Comparison of ENCODE assay signal across 14 cellular contexts in the genomic region with DNA sequence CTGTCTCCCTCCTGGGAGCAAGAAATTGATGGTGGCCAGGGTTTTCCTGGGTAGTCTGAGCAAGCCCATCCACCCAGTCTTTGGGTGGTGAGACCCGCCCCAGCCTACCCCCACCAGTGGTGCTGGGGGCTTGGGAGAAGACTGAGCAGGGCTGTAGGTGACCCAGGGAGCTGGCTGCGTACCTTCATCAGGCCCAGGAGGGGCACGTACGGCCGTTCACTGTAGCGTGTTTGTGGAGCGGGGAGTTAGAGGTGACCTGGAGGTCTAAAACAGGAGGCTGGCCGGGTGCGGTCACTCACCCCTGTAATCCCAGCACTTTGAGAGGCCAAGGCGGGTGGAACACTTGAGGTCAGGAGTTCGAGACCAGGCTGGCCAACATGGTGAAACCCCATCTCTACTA. TPM values are rescaled to one million over a fixed set of nuclear protein-coding genes. Genes with fewer than 3 reads are reported as not detected.
DNase-seq lines count a peak whose midpoint lies in the region; ATAC-seq, FAIRE-seq and TF ChIP-seq lines count a peak whose summit lies in the region.
"Had no signal": no experiment of that assay in that cellular context is flagged by ENCODE, and none has a peak within 500 bp of the region (broad histone marks: within the 10 kb centered on the region; RNA-seq: fewer than 3 reads in every experiment).

No MANE protein-coding gene starts in this region.

- no peak overlapping the region for H2BK15ac ChIP-seq in mesenchymal stem cell (ENCODE audit: low read depth, poor library complexity, severe bottlenecking)

- H2BK5ac ChIP-seq in mesenchymal stem cell (ENCODE audit: low read depth, low read length, poor library complexity, severe bottlenecking), result no peak overlapping the region

- POLR2A ChIA-PET in HepG2 (lab: Yijun Ruan, JAX), result no interaction called here

- no peak for TF ChIP-seq POLR2A in HepG2 (IDR thresholded peaks at IDR 0.05; ENCODE audit: insufficient read depth in 1 of 2, low read depth in 2 of 2, low read length in 2 of 2)

- DNase-seq in ascending aorta (ENCODE audit: low spot score in 2 of 2), result no peak
- no peak for DNase-seq in mesenchymal stem cell
- DNase-seq in thoracic aorta (ENCODE audit: low spot score), result no peak
- DNase-seq in omental fat pad (ENCODE audit: low spot score), result no peak
- DNase-seq in HepG2 (ENCODE audit: low spot score), result no peak
- no peak for DNase-seq in NCI-H1105 treated with DMSO at 0.1 percent for 48 hours (lab: John Stamatoyannopoulos, UW)
- DNase-seq: BE2C; CD4-positive, alpha-beta memory T cell; DMS79; GOT3; H9 had no signal

- TF ChIP-seq EP300 in HepG2 (IDR thresholded peaks at IDR 0.05; ENCODE audit: low read depth in 2 of 2, low read length in 2 of 2) (no peak), HepG2 (CRISPR knock-in tag; IDR thresholded peaks at IDR 0.05; ENCODE audit: borderline replicate concordance) (no peak)

- no peaks in the 10 kb centered on the region for H3K79me2 ChIP-seq in HepG2 (ENCODE audit: insufficient read depth, low read length)

- no peak for TF ChIP-seq CTCF in ascending aorta (IDR thresholded peaks at IDR 0.05)
- TF ChIP-seq CTCF in thoracic aorta (IDR thresholded peaks at IDR 0.05), result no peak
- no peak for TF ChIP-seq CTCF in omental fat pad (IDR thresholded peaks at IDR 0.05)
- TF ChIP-seq CTCF in HepG2 (CRISPR knock-in tag; IDR thresholded peaks at IDR 0.05), result no peak

- no peak overlapping the region for H2BK12ac ChIP-seq in mesenchymal stem cell (ENCODE audit: low read length in 2 of 2)

- CTCF ChIA-PET in HepG2 (lab: Yijun Ruan, JAX; ENCODE audit: low intra/inter-chr PET ratio, low total read pairs), result no interaction called here

- H3K9me3 ChIP-seq in ascending aorta (no peaks in the 10 kb centered on the region), mesenchymal stem cell (ENCODE audit: control insufficient read depth, low read length) (no peaks in the 10 kb centered on the region), thoracic aorta (no peaks in the 10 kb centered on the region), HepG2 (ENCODE audit: low read length) (no peaks in the 10 kb centered on the region)
- H3K9me3 ChIP-seq: A549, BE2C had no signal

- H4K8ac ChIP-seq in mesenchymal stem cell (ENCODE audit: low read length), result peak overlapping the region; percentile 19

- H3K4ac ChIP-seq in mesenchymal stem cell (ENCODE audit: low read depth in 1 of 2, low read length in 2 of 2), result peak overlapping the region in 1 of 2 experiments; percentile 54

- H4K20me1 ChIP-seq in HepG2 (ENCODE audit: insufficient read depth, low read length), result peaks cover 3% of the 10 kb centered on the region

- H3K9ac ChIP-seq in mesenchymal stem cell (ENCODE audit: low read length), result no peak overlapping the region
- no peak overlapping the region for H3K9ac ChIP-seq in HepG2 (ENCODE audit: insufficient read depth, low read depth, low read length)

- no peak for ATAC-seq in thoracic aorta (ENCODE audit: insufficient number of reproducible peaks, low FRiP score, low read depth)
- ATAC-seq in omental fat pad (ENCODE audit: low FRiP score), result no peak
- no peak for ATAC-seq in HepG2
- ATAC-seq: A549 had no signal

- no peak for TF ChIP-seq RAD21 in HepG2 (CRISPR knock-in tag; IDR thresholded peaks at IDR 0.05)

- no TSS peak for BruUV-seq in HepG2 (replicated peaks; lab: Mats Ljungman, UMichigan)

- H3K14ac ChIP-seq in mesenchymal stem cell (ENCODE audit: low read length in 2 of 2), result no peak overlapping the region

- H3K27me3 ChIP-seq in ascending aorta (no peaks in the 10 kb centered on the region), mesenchymal stem cell (ENCODE audit: control insufficient read depth in 1 of 2, insufficient read depth in 1 of 2, low read length in 2 of 2) (no peaks in the 10 kb centered on the region), thoracic aorta (replicated peaks; ENCODE audit: insufficient read depth) (no peaks in the 10 kb centered on the region), HepG2 (ENCODE audit: control insufficient read depth in 1 of 2, insufficient read depth in 2 of 2, low read length in 2 of 2) (peaks cover 4 to 21% of the 10 kb centered on the region in 2 experiments; a peak in 3 of 5 replicates)
- H3K27me3 ChIP-seq: BE2C had no signal

- H3K4me1 ChIP-seq in ascending aorta, result peaks cover 30 to 75% of the 10 kb centered on the region in 2 donors
- peaks cover 76% of the 10 kb centered on the region for H3K4me1 ChIP-seq in mesenchymal stem cell (ENCODE audit: control insufficient read depth, insufficient read depth, low read depth, low read length)
- H3K4me1 ChIP-seq in thoracic aorta (ENCODE audit: control insufficient read depth in 1 of 2, low read depth in 2 of 2), result peaks cover 63 to 86% of the 10 kb centered on the region in 2 donors
- peaks cover 15% of the 10 kb centered on the region for H3K4me1 ChIP-seq in HepG2 (ENCODE audit: insufficient read depth, low read length)

- intact Hi-C loops in ascending aorta (cut with DNase I) (no loop called here), HepG2 (cut with micrococcal nuclease; ENCODE audit: unreplicated experiment) (no loop called here)

- H3K36me3 ChIP-seq in ascending aorta (peaks cover 0 to 5% of the 10 kb centered on the region in 2 donors), mesenchymal stem cell (ENCODE audit: control insufficient read depth in 1 of 2, insufficient read depth in 2 of 2, low read depth in 1 of 2, low read length in 2 of 2) (peaks cover 33 to 41% of the 10 kb centered on the region in 2 experiments), thoracic aorta (no peaks in the 10 kb centered on the region), HepG2 (replicated peaks in 1 of 2; ENCODE audit: control insufficient read depth in 1 of 2, insufficient read depth in 2 of 2, low read length in 2 of 2) (no peaks in the 10 kb centered on the region)
- H3K36me3 ChIP-seq: BE2C had no signal

- no peak overlapping the region for H2BK120ac ChIP-seq in mesenchymal stem cell (ENCODE audit: low read depth, low read length)

- in situ Hi-C loops in HepG2 (cut with HindIII; ENCODE audit: extremely low pct_ligation_motif_present, low pct_unique_long_range_greater_than_20kb), result no loop called here

- peaks cover 24% of the 10 kb centered on the region for H3K79me1 ChIP-seq in mesenchymal stem cell (replicated peaks; ENCODE audit: low read length, poor library complexity, severe bottlenecking)

- H3K27ac ChIP-seq in ascending aorta (peak overlapping the region; percentile 77 to 84), mesenchymal stem cell (ENCODE audit: low read length, poor library complexity, severe bottlenecking) (no peak overlapping the region), thoracic aorta (peak overlapping the region; percentile 84 to 88), HepG2 (ENCODE audit: extremely low read length, insufficient read depth, low read length) (no peak overlapping the region)
- H3K27ac ChIP-seq: A549, C4-2B had no signal

- no peak overlapping the region for H2AFZ ChIP-seq in mesenchymal stem cell (ENCODE audit: low read depth, low read length)
- H2AFZ ChIP-seq in HepG2 (ENCODE audit: low read length), result no peak overlapping the region

- WGBS in mesenchymal stem cell, result 97% methylated on average over 10 of the region's 11 CpGs
- 62% methylated on average over 10 of the region's 11 CpGs for WGBS in HepG2 (ENCODE audit: low lambda C conversion rate)

- no peak overlapping the region for H3K23ac ChIP-seq in mesenchymal stem cell (ENCODE audit: low read length in 2 of 2)

- H4K91ac ChIP-seq in mesenchymal stem cell (ENCODE audit: low read length), result no peak overlapping the region

- peak overlapping the region; percentile 18 for H2AK5ac ChIP-seq in mesenchymal stem cell (ENCODE audit: low read length, severe bottlenecking)

- FAIRE-seq in HepG2 (lab: Jason Lieb, UNC), result no peak
- FAIRE-seq: A549, GM12891 had no signal

- H3K4me2 ChIP-seq in mesenchymal stem cell (ENCODE audit: low read length, poor library complexity, severe bottlenecking), result no peak overlapping the region
- no peak overlapping the region for H3K4me2 ChIP-seq in HepG2 (ENCODE audit: low read depth, low read length)
- H3K4me2 ChIP-seq: A549 had no signal

- H3K18ac ChIP-seq in mesenchymal stem cell (ENCODE audit: low read depth in 1 of 2, low read length in 2 of 2), result peak overlapping the region in 1 of 2 experiments; percentile 28

- H3K4me3 ChIP-seq in ascending aorta, result no peak overlapping the region
- H3K4me3 ChIP-seq in mesenchymal stem cell (ENCODE audit: insufficient read depth in 1 of 2, low read depth in 1 of 2, low read length in 2 of 2), result no peak overlapping the region
- no peak overlapping the region for H3K4me3 ChIP-seq in thoracic aorta
- H3K4me3 ChIP-seq in HepG2 (replicated peaks in 1 of 3; ENCODE audit: insufficient read depth in 1 of 3, low read depth in 2 of 3, low read length in 3 of 3), result no peak overlapping the region
- H3K4me3 ChIP-seq: A549 had no signal

RNA-seq across cellular contexts. Expression of a gene that starts 11.5 kb away (rescaled TPM):
- total RNA-seq in ascending aorta, result 260 TPM
- 187 TPM for polyA plus RNA-seq in mesenchymal stem cell (2013, experiment 1 of 2)
- 181 TPM for polyA plus RNA-seq in mesenchymal stem cell (2013, experiment 2 of 2)
- total RNA-seq in thoracic aorta, result 100 to 1,000 TPM; 164 to 321 TPM
- 10 to 100 TPM in 1 of 4 donors, 1 to 10 TPM in 3; 6.2 to 12.9 (median 8.6) TPM for total RNA-seq in omental fat pad
- total RNA-seq in HepG2 (2016; rRNA removed; fragmentation: Illumina TruSeq; extraction: Trizol), result 0.51 TPM in 1 of 2 replicates, not detected in the other
- 0.10 TPM in 1 of 2 replicates, not detected in the other for total RNA-seq in HepG2 (2016; cell fraction: cytosol; rRNA removed; fragmentation: Illumina TruSeq; extraction: Trizol; ENCODE audit: low read depth)
- total RNA-seq in HepG2 (2016; cell fraction: insoluble cytoplasmic fraction; rRNA removed; fragmentation: Illumina TruSeq; extraction: Trizol), result 0.30 and 0.40 TPM in 2 replicates
- total RNA-seq in HepG2 (2016; cell fraction: membrane; rRNA removed; fragmentation: Illumina TruSeq; extraction: Trizol), result 0.46 and 0.69 TPM in 2 replicates
- 0.47 TPM in 1 of 2 replicates, not detected in the other for total RNA-seq in HepG2 (2016; cell fraction: nucleus; rRNA removed; fragmentation: Illumina TruSeq; extraction: Trizol)
- polyA plus RNA-seq in HepG2 (2011; rRNA removed), result 0.16 and 1.3 TPM in 2 replicates
- polyA plus RNA-seq in HepG2 (2011; cell fraction: cytosol; rRNA removed), result 0.58 and 0.69 TPM in 2 replicates
- 0.35 and 0.80 TPM in 2 replicates for polyA plus RNA-seq in HepG2 (2011; cell fraction: nucleus; rRNA removed)
- polyA plus RNA-seq in HepG2 (2012), result not detected in 2 replicates
- 0.31 and 0.33 TPM in 2 replicates for polyA plus RNA-seq in HepG2 (2016; cell fraction: cytosol; fragmentation: Illumina TruSeq; extraction: Trizol; ENCODE audit: low read depth)
- 0.39 TPM in 1 of 2 replicates, not detected in the other for polyA plus RNA-seq in HepG2 (2016; cell fraction: insoluble cytoplasmic fraction; fragmentation: Illumina TruSeq; extraction: Trizol; ENCODE audit: low read depth)
- polyA plus RNA-seq in HepG2 (2016; cell fraction: membrane; fragmentation: Illumina TruSeq; extraction: Trizol; ENCODE audit: low read depth), result 0.41 and 0.76 TPM in 2 replicates
- 0.92 and 1.1 TPM in 2 replicates for polyA plus RNA-seq in HepG2 (2016; cell fraction: nucleus; fragmentation: Illumina TruSeq; extraction: Trizol; ENCODE audit: insufficient read depth, low read depth)
- 0.30 and 1.4 TPM in 2 replicates for polyA minus RNA-seq in HepG2 (2011; rRNA and poly(A)+ RNA removed; ENCODE audit: low replicate concordance)
- polyA minus RNA-seq in HepG2 (2011; cell fraction: cytosol; rRNA and poly(A)+ RNA removed), result 0.26 TPM in 1 of 2 replicates, not detected in the other
- polyA minus RNA-seq in HepG2 (2011; cell fraction: nucleus; rRNA and poly(A)+ RNA removed), result 0.39 TPM in 1 of 2 replicates, not detected in the other

RNA-seq across cellular contexts. Expression of a gene that starts 54.4 kb away (rescaled TPM):
- total RNA-seq in ascending aorta (15.3 TPM), thoracic aorta (10 to 100 TPM; 23.6 to 37.9 TPM), omental fat pad (10 to 100 TPM in 3 of 4 donors, 1 to 10 TPM in 1; 9.8 to 24.0 (median 15.9) TPM), HepG2 (2016; rRNA removed; fragmentation: Illumina TruSeq; extraction: Trizol) (2.7 and 3.7 TPM in 2 replicates)
- 7.8 TPM for polyA plus RNA-seq in mesenchymal stem cell (2013, experiment 1 of 2)
- polyA plus RNA-seq in mesenchymal stem cell (2013, experiment 2 of 2), result 8.5 TPM
- 1.0 and 1.5 TPM in 2 replicates for total RNA-seq in HepG2 (2016; cell fraction: cytosol; rRNA removed; fragmentation: Illumina TruSeq; extraction: Trizol; ENCODE audit: low read depth)
- total RNA-seq in HepG2 (2016; cell fraction: insoluble cytoplasmic fraction; rRNA removed; fragmentation: Illumina TruSeq; extraction: Trizol), result 2.2 and 4.1 TPM in 2 replicates
- total RNA-seq in HepG2 (2016; cell fraction: membrane; rRNA removed; fragmentation: Illumina TruSeq; extraction: Trizol), result 2.5 TPM in 2 replicates
- total RNA-seq in HepG2 (2016; cell fraction: nucleus; rRNA removed; fragmentation: Illumina TruSeq; extraction: Trizol), result 2.7 and 3.7 TPM in 2 replicates
- 3.5 TPM in 2 replicates for polyA plus RNA-seq in HepG2 (2011; rRNA removed)
- polyA plus RNA-seq in HepG2 (2011; cell fraction: cytosol; rRNA removed), result 2.4 and 3.4 TPM in 2 replicates
- 4.3 and 5.5 TPM in 2 replicates for polyA plus RNA-seq in HepG2 (2011; cell fraction: nucleus; rRNA removed)
- polyA plus RNA-seq in HepG2 (2012), result 1.7 and 2.1 TPM in 2 replicates
- polyA plus RNA-seq in HepG2 (2016; cell fraction: cytosol; fragmentation: Illumina TruSeq; extraction: Trizol; ENCODE audit: low read depth), result 0.77 and 1.3 TPM in 2 replicates
- 1.5 and 1.6 TPM in 2 replicates for polyA plus RNA-seq in HepG2 (2016; cell fraction: insoluble cytoplasmic fraction; fragmentation: Illumina TruSeq; extraction: Trizol; ENCODE audit: low read depth)
- 1.4 and 1.5 TPM in 2 replicates for polyA plus RNA-seq in HepG2 (2016; cell fraction: membrane; fragmentation: Illumina TruSeq; extraction: Trizol; ENCODE audit: low read depth)
- 5.6 and 5.8 TPM in 2 replicates for polyA plus RNA-seq in HepG2 (2016; cell fraction: nucleus; fragmentation: Illumina TruSeq; extraction: Trizol; ENCODE audit: insufficient read depth, low read depth)
- 4.1 and 6.9 TPM in 2 replicates for polyA minus RNA-seq in HepG2 (2011; rRNA and poly(A)+ RNA removed; ENCODE audit: low replicate concordance)
- 1.6 and 1.8 TPM in 2 replicates for polyA minus RNA-seq in HepG2 (2011; cell fraction: cytosol; rRNA and poly(A)+ RNA removed)
- 1.9 and 2.9 TPM in 2 replicates for polyA minus RNA-seq in HepG2 (2011; cell fraction: nucleus; rRNA and poly(A)+ RNA removed)

RNA-seq across cellular contexts. Expression of a gene that starts 56.8 kb away (rescaled TPM):
- total RNA-seq in ascending aorta (227 TPM), thoracic aorta (100 to 1,000 TPM in 1 of 2 donors, 10 to 100 TPM in 1; 77.2 to 138 TPM), omental fat pad (100 to 1,000 TPM in 2 of 4 donors, 10 to 100 TPM in 2; 39.3 to 172 (median 86.5) TPM), HepG2 (2016; rRNA removed; fragmentation: Illumina TruSeq; extraction: Trizol) (2.9 and 3.9 TPM in 2 replicates)
- 49.0 TPM for polyA plus RNA-seq in mesenchymal stem cell (2013, experiment 1 of 2)
- 51.3 TPM for polyA plus RNA-seq in mesenchymal stem cell (2013, experiment 2 of 2)
- total RNA-seq in HepG2 (2016; cell fraction: cytosol; rRNA removed; fragmentation: Illumina TruSeq; extraction: Trizol; ENCODE audit: low read depth), result 1.4 and 1.8 TPM in 2 replicates
- 3.0 and 4.3 TPM in 2 replicates for total RNA-seq in HepG2 (2016; cell fraction: insoluble cytoplasmic fraction; rRNA removed; fragmentation: Illumina TruSeq; extraction: Trizol)
- 2.4 and 2.6 TPM in 2 replicates for total RNA-seq in HepG2 (2016; cell fraction: membrane; rRNA removed; fragmentation: Illumina TruSeq; extraction: Trizol)
- 5.4 and 6.2 TPM in 2 replicates for total RNA-seq in HepG2 (2016; cell fraction: nucleus; rRNA removed; fragmentation: Illumina TruSeq; extraction: Trizol)
- polyA plus RNA-seq in HepG2 (2011; rRNA removed), result 2.9 and 3.9 TPM in 2 replicates
- polyA plus RNA-seq in HepG2 (2011; cell fraction: cytosol; rRNA removed), result 1.5 and 2.7 TPM in 2 replicates
- 16.7 and 19.0 TPM in 2 replicates for polyA plus RNA-seq in HepG2 (2011; cell fraction: nucleus; rRNA removed)
- polyA plus RNA-seq in HepG2 (2012), result 8.7 and 10.3 TPM in 2 replicates
- polyA plus RNA-seq in HepG2 (2016; cell fraction: cytosol; fragmentation: Illumina TruSeq; extraction: Trizol; ENCODE audit: low read depth), result 1.5 and 1.7 TPM in 2 replicates
- 6.6 and 9.3 TPM in 2 replicates for polyA plus RNA-seq in HepG2 (2016; cell fraction: insoluble cytoplasmic fraction; fragmentation: Illumina TruSeq; extraction: Trizol; ENCODE audit: low read depth)
- 3.4 and 4.2 TPM in 2 replicates for polyA plus RNA-seq in HepG2 (2016; cell fraction: membrane; fragmentation: Illumina TruSeq; extraction: Trizol; ENCODE audit: low read depth)
- polyA plus RNA-seq in HepG2 (2016; cell fraction: nucleus; fragmentation: Illumina TruSeq; extraction: Trizol; ENCODE audit: insufficient read depth, low read depth), result 18.1 and 20.7 TPM in 2 replicates
- 11.9 and 16.2 TPM in 2 replicates for polyA minus RNA-seq in HepG2 (2011; rRNA and poly(A)+ RNA removed; ENCODE audit: low replicate concordance)
- polyA minus RNA-seq in HepG2 (2011; cell fraction: cytosol; rRNA and poly(A)+ RNA removed), result 6.8 and 10.8 TPM in 2 replicates
- polyA minus RNA-seq in HepG2 (2011; cell fraction: nucleus; rRNA and poly(A)+ RNA removed), result 8.4 and 9.9 TPM in 2 replicates

Comparison
In these comparisons a context has a peak if more than half of its experiments do, and no peak if none do; other contexts are left out.
1. H3K27ac ChIP-seq: peak in ascending aorta (2 of 2) and thoracic aorta (2 of 2); none in mesenchymal stem cell (single experiment) and HepG2 (single experiment).
2. RNA of a gene that starts 11.5 kb away (total RNA-seq): 164 to 321 TPM in thoracic aorta and 260 TPM in ascending aorta (single experiment); 6.2 to 12.9 TPM in omental fat pad and 0.10 to 0.69 TPM in HepG2; every median in the first group is over 10 times any median in the second.
3. RNA of a gene that starts 56.8 kb away (total RNA-seq): 227 TPM in ascending aorta (single experiment), 77.2 to 138 TPM in thoracic aorta and 39.3 to 172 TPM in omental fat pad; 1.4 to 6.2 TPM in HepG2; every median in the first group is over 4 times any median in the second.